In genomic region chr2:134869941-134870736, GRCh38 we compare ENCODE assay signal across 2 cellular contexts.
TF ChIP-seq lines count a peak whose summit lies in the region.

No MANE protein-coding gene starts in this region.

TF ChIP-seq in liver, 16 proteins besides CTCF, POLR2A, EP300 and RAD21:
- TF ChIP-seq NR2F2 (IDR thresholded peaks at IDR 0.05): no peak
- TF ChIP-seq HNF4G (IDR thresholded peaks at IDR 0.05): no peak
- TF ChIP-seq YY1 (IDR thresholded peaks at IDR 0.05): peak; percentile 98
- TF ChIP-seq RXRA (IDR thresholded peaks at IDR 0.05): peak in 1 of 2 donors; percentile 86
- TF ChIP-seq JUND (IDR thresholded peaks at IDR 0.05): peak in 1 of 2 donors; percentile 77
- TF ChIP-seq, protein P1, sequence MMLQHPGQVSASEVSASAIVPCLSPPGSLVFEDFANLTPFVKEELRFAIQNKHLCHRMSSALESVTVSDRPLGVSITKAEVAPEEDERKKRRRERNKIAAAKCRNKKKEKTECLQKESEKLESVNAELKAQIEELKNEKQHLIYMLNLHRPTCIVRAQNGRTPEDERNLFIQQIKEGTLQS (IDR thresholded peaks at IDR 0.05): no peak
- peak in 1 of 2 donors; percentile 24 for TF ChIP-seq GABPA (IDR thresholded peaks at IDR 0.05 in 1 of 2, conservative IDR thresholded peaks at IDR 0.05 in 1 of 2)
- no peak for TF ChIP-seq REST (IDR thresholded peaks at IDR 0.05)
- TF ChIP-seq HNF4A (conservative IDR thresholded peaks at IDR 0.05): peak; percentile 19 to 77
- TF ChIP-seq EGR1 (IDR thresholded peaks at IDR 0.05; ENCODE audit: low read depth in 2 of 2): peak in 1 of 2 donors; percentile 57
- no peak for TF ChIP-seq FOXA2 (IDR thresholded peaks at IDR 0.05)
- no peak for TF ChIP-seq TAF1 (conservative IDR thresholded peaks at IDR 0.05)
- TF ChIP-seq, protein P2, sequence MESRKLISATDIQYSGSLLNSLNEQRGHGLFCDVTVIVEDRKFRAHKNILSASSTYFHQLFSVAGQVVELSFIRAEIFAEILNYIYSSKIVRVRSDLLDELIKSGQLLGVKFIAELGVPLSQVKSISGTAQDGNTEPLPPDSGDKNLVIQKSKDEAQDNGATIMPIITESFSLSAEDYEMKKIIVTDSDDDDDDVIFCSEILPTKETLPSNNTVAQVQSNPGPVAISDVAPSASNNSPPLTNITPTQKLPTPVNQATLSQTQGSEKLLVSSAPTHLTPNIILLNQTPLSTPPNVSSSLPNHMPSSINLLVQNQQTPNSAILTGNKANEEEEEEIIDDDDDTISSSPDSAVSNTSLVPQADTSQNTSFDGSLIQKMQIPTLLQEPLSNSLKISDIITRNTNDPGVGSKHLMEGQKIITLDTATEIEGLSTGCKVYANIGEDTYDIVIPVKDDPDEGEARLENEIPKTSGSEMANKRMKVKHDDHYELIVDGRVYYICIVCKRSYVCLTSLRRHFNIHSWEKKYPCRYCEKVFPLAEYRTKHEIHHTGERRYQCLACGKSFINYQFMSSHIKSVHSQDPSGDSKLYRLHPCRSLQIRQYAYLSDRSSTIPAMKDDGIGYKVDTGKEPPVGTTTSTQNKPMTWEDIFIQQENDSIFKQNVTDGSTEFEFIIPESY (IDR thresholded peaks at IDR 0.05): peak; percentile 50
- peak; percentile 15 for TF ChIP-seq SP1 (IDR thresholded peaks at IDR 0.05)
- TF ChIP-seq, protein P3, sequence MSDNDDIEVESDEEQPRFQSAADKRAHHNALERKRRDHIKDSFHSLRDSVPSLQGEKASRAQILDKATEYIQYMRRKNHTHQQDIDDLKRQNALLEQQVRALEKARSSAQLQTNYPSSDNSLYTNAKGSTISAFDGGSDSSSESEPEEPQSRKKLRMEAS (IDR thresholded peaks at IDR 0.05): peak; percentile 69
- no peak for TF ChIP-seq FOXA1 (IDR thresholded peaks at IDR 0.05)
TF ChIP-seq in liver: peak in this region for 9.

TF ChIP-seq in HepG2, 621 proteins besides CTCF, POLR2A, EP300 and RAD21:
- TF ChIP-seq ZNF292 (CRISPR knock-in tag; IDR thresholded peaks at IDR 0.05; ENCODE audit: borderline replicate concordance, low read depth) (no peak), ZNF318 (CRISPR knock-in tag; IDR thresholded peaks at IDR 0.05) (no peak), ZFYVE20 (CRISPR knock-in tag; IDR thresholded peaks at IDR 0.05; ENCODE audit: borderline replicate concordance, low read depth) (no peak), CHD4 (IDR thresholded peaks at IDR 0.05; ENCODE audit: borderline replicate concordance, low read length) (no peak), PBX2 (CRISPR knock-in tag; IDR thresholded peaks at IDR 0.05) (no peak), CENPX (CRISPR knock-in tag; IDR thresholded peaks at IDR 0.05) (no peak), FOSL2 (CRISPR knock-in tag; IDR thresholded peaks at IDR 0.05) (no peak), ZNF337 (CRISPR knock-in tag; IDR thresholded peaks at IDR 0.05; ENCODE audit: borderline replicate concordance, low read depth) (no peak), ZSCAN12 (CRISPR knock-in tag; IDR thresholded peaks at IDR 0.05) (no peak), EEA1 (CRISPR knock-in tag; IDR thresholded peaks at IDR 0.05; ENCODE audit: borderline replicate concordance) (no peak), ZNF773 (CRISPR knock-in tag; IDR thresholded peaks at IDR 0.05; ENCODE audit: borderline replicate concordance) (no peak), ZNF782 (CRISPR knock-in tag; IDR thresholded peaks at IDR 0.05; ENCODE audit: borderline replicate concordance) (no peak), ZNF160 (CRISPR knock-in tag; IDR thresholded peaks at IDR 0.05) (no peak)
- TF ChIP-seq, protein P4, sequence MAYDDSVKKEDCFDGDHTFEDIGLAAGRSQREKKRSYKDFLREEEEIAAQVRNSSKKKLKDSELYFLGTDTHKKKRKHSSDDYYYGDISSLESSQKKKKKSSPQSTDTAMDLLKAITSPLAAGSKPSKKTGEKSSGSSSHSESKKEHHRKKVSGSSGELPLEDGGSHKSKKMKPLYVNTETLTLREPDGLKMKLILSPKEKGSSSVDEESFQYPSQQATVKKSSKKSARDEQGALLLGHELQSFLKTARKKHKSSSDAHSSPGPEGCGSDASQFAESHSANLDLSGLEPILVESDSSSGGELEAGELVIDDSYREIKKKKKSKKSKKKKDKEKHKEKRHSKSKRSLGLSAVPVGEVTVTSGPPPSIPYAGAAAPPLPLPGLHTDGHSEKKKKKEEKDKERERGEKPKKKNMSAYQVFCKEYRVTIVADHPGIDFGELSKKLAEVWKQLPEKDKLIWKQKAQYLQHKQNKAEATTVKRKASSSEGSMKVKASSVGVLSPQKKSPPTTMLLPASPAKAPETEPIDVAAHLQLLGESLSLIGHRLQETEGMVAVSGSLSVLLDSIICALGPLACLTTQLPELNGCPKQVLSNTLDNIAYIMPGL (CRISPR knock-in tag; IDR thresholded peaks at IDR 0.05; ENCODE audit: borderline replicate concordance in 1 of 2, low read depth in 1 of 2): no peak
- TF ChIP-seq, protein P5, sequence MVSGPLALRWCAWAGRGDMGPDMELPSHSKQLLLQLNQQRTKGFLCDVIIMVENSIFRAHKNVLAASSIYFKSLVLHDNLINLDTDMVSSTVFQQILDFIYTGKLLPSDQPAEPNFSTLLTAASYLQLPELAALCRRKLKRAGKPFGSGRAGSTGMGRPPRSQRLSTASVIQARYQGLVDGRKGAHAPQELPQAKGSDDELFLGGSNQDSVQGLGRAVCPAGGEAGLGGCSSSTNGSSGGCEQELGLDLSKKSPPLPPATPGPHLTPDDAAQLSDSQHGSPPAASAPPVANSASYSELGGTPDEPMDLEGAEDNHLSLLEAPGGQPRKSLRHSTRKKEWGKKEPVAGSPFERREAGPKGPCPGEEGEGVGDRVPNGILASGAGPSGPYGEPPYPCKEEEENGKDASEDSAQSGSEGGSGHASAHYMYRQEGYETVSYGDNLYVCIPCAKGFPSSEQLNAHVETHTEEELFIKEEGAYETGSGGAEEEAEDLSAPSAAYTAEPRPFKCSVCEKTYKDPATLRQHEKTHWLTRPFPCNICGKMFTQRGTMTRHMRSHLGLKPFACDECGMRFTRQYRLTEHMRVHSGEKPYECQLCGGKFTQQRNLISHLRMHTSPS (CRISPR knock-in tag; IDR thresholded peaks at IDR 0.05; ENCODE audit: low read depth): no peak
